25 cellular contexts compared by ENCODE assay signal in the genomic region with DNA sequence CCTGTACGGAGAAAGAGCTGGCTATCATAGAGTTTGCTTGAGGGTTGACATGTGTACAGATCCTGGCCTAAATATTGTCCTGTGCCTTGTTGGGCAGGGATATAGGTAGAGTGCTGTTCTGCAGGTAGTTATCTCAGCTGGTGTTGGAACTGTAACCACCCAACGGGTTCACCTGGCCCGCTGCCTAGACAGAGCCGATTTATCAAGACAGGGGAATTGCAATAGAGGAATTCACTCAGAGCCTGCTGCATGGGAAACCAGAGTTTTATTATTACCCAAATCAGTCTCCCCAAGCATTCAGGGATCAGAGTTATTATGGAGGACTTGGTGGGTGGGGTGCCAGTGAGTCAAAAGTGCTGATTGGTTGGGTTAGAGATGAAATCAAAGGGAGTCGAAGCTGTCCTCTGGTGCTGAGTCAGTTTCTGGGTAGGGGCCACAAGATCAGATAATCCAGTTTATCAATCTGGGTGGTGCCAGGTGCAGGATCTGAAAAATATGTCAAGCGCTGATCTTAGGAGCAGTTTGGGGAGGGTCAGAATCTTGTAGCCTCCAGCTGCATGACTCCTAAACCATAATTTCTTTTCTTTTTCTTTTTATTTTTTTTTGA. TPM values are rescaled to one million over a fixed set of nuclear protein-coding genes. Genes with fewer than 3 reads are reported as not detected.
DNase-seq lines count a peak whose midpoint lies in the region; ATAC-seq, FAIRE-seq and TF ChIP-seq lines count a peak whose summit lies in the region.
"Had no signal": no experiment of that assay in that cellular context is flagged by ENCODE, and none has a peak within 500 bp of the region (broad histone marks: within the 10 kb centered on the region; RNA-seq: fewer than 3 reads in every experiment).

No MANE protein-coding gene starts in this region.

- H3K4me1 ChIP-seq in PC-9 (replicated peaks; ENCODE audit: insufficient read depth): peaks cover 44% of the 10 kb centered on the region
- H3K4me1 ChIP-seq in K562 (replicated peaks in 1 of 2; ENCODE audit: control insufficient read depth in 2 of 2, insufficient read depth in 2 of 2, low read length in 2 of 2): no peaks in the 10 kb centered on the region; a peak in 1 of 5 replicates
- peaks cover 2% of the 10 kb centered on the region for H3K4me1 ChIP-seq in mucosa of descending colon (ENCODE audit: low read depth)
- H3K4me1 ChIP-seq in stomach: no peaks in the 10 kb centered on the region
- H3K4me1 ChIP-seq: Caco-2 had no signal

- H3F3A ChIP-seq in PC-9 (ENCODE audit: insufficient read depth, low read depth): peaks cover 20% of the 10 kb centered on the region

- H3K4me1 Mint-ChIP-seq in osteocyte (ENCODE audit: unreplicated experiment): no peaks in the 10 kb centered on the region
- H3K4me1 Mint-ChIP-seq: B cell had no signal

- H4K20me1 ChIP-seq in PC-9 (ENCODE audit: insufficient read depth): no peaks in the 10 kb centered on the region
- no peaks in the 10 kb centered on the region for H4K20me1 ChIP-seq in K562 (replicated peaks; ENCODE audit: control insufficient read depth, insufficient read depth, low read length)

- H3K27ac Mint-ChIP-seq in osteocyte (ENCODE audit: unreplicated experiment): no peak overlapping the region
- H3K27ac Mint-ChIP-seq: B cell; CD8-positive, alpha-beta T cell had no signal

- H3K9me3 Mint-ChIP-seq in osteocyte (ENCODE audit: unreplicated experiment): no peaks in the 10 kb centered on the region
- H3K9me3 Mint-ChIP-seq: CD8-positive, alpha-beta T cell had no signal

- H3K4me3 ChIP-seq in PC-9 (no peak overlapping the region), K562 (no peak overlapping the region), mucosa of descending colon (no peak overlapping the region), stomach (no peak overlapping the region)

- intact Hi-C loops in PC-9 (cut with micrococcal nuclease; ENCODE audit: unreplicated experiment) (no loop called here), K562 (cut with micrococcal nuclease) (no loop called here), mucosa of descending colon (cut with DNase I, micrococcal nuclease) (no loop called here), stomach (cut with DNase I; ENCODE audit: low total_unique reads) (no loop called here)

- DNase-seq in PC-9: no peak
- no peak for DNase-seq in K562 (ENCODE audit: extremely low read depth in 1 of 4, low spot score in 3 of 4)
- peak in 2 of 3 donors; percentile 62 to 69 for DNase-seq in mucosa of descending colon
- peak; percentile 77 for DNase-seq in stomach
- no peak for DNase-seq in osteocyte (ENCODE audit: extremely low spot score, unreplicated experiment)
- no peak for DNase-seq in LoVo (ENCODE audit: low spot score)
- no peak for DNase-seq in NCI-H2081 treated with DMSO at 0.1 percent for 48 hours (lab: John Stamatoyannopoulos, UW)
- DNase-seq: Caco-2; CD8-positive, alpha-beta T cell; GOT3; HCEC 1CT; IMR-90; NCI-H1092; NCI-H1417 treated with DMSO at 0.1 percent for 48 hours; NCI-H1694 treated with DMSO at 0.1 percent for 48 hours; NCI-H2107; NCI-H524; NCI-H748 treated with DMSO at 0.1 percent for 48 hours; NK-92 treated with Interleukin-12 subunit alpha and Interleukin-12 subunit beta, amount 100 ng/mL, for 24 hours; SHP77 had no signal

- TF ChIP-seq CTCF in PC-9 (conservative IDR thresholded peaks at IDR 0.05): no peak
- TF ChIP-seq CTCF in K562 (IDR thresholded peaks at IDR 0.05 in 2 of 3, conservative IDR thresholded peaks at IDR 0.05 in 1 of 3; ENCODE audit: insufficient read depth in 2 of 3, low read depth in 1 of 3, low read length in 3 of 3): no peak
- no peak for TF ChIP-seq CTCF in mucosa of descending colon (IDR thresholded peaks at IDR 0.05)
- TF ChIP-seq CTCF in stomach (IDR thresholded peaks at IDR 0.05): no peak
- no peak for TF ChIP-seq CTCF in osteocyte (IDR thresholded peaks at IDR 0.05)

- in situ Hi-C loops in K562 (cut with MboI): no loop called here

- no peaks in the 10 kb centered on the region for H3K36me3 Mint-ChIP-seq in osteocyte (ENCODE audit: unreplicated experiment)
- H3K36me3 Mint-ChIP-seq: CD8-positive, alpha-beta T cell had no signal

- no peak for TF ChIP-seq EP300 in K562 (IDR thresholded peaks at IDR 0.05; ENCODE audit: low read length)
- TF ChIP-seq EP300 in stomach (IDR thresholded peaks at IDR 0.05): no peak

- no peak overlapping the region for H3K4me3 Mint-ChIP-seq in osteocyte (ENCODE audit: unreplicated experiment)
- H3K4me3 Mint-ChIP-seq: B cell; CD8-positive, alpha-beta T cell had no signal

- TF ChIP-seq RAD21 in K562 (CRISPR knock-in tag; conservative IDR thresholded peaks at IDR 0.05 in 1 of 2, IDR thresholded peaks at IDR 0.05 in 1 of 2): no peak

- POLR2A ChIA-PET in PC-9 (lab: Charles Lee; ENCODE audit: unreplicated experiment) (no interaction called here), K562 (lab: Yijun Ruan, JAX) (interaction anchor here (0.6 kb wide), 1 partner anchor 142 kb away, joined by 3 read pairs; no protein-coding TSS in a partner anchor)

- H3K4me2 ChIP-seq in PC-9 (no peak overlapping the region), K562 (ENCODE audit: insufficient read depth, low read length) (no peak overlapping the region)
- H3K4me2 ChIP-seq: KMS-11 had no signal

- BruUV-seq in PC-9 (replicated peaks; lab: Mats Ljungman, UMichigan) (no TSS peak), K562 (replicated peaks; lab: Mats Ljungman, UMichigan) (no TSS peak)

- H3K27me3 ChIP-seq in PC-9 (ENCODE audit: insufficient read depth, low read depth) (no peaks in the 10 kb centered on the region), K562 (ENCODE audit: control insufficient read depth in 2 of 2, insufficient read depth in 2 of 2, low read length in 2 of 2) (no peaks in the 10 kb centered on the region), stomach (no peaks in the 10 kb centered on the region)

- CTCF ChIA-PET in PC-9 (lab: Charles Lee): interaction anchor here (0.6 to 1.2 kb wide), 2 partner anchors 16 to 35 kb away, joined by 6 to 7 read pairs; no protein-coding TSS in a partner anchor
- CTCF ChIA-PET in K562 (lab: Yijun Ruan, JAX; ENCODE audit: low intra/inter-chr PET ratio): interaction anchor here (0.6 kb wide), 1 partner anchor 43 kb away, joined by 5 read pairs; no protein-coding TSS in a partner anchor

- H3K9me3 ChIP-seq in PC-9 (ENCODE audit: insufficient read depth, low read depth) (no peaks in the 10 kb centered on the region; the same call in 1 of the 2 replicates), K562 (replicated peaks; ENCODE audit: control insufficient read depth, insufficient read depth, low read depth, low read length) (no peaks in the 10 kb centered on the region), mucosa of descending colon (no peaks in the 10 kb centered on the region), stomach (no peaks in the 10 kb centered on the region)
- H3K9me3 ChIP-seq: Caco-2 had no signal

- 16% methylated on average over 6 of the region's 6 CpGs for WGBS in K562 (ENCODE audit: insufficient coverage, low coverage, missing lambda C conversion rate)
- WGBS in stomach, 5 donors: 29 to 61% (median 52%) methylated on average over 6 of the region's 6 CpGs

- FAIRE-seq in K562 (lab: Jason Lieb, UNC): no peak
- FAIRE-seq: G401.6 had no signal

- no peak for ATAC-seq in K562
- peak; percentile 61 for ATAC-seq in mucosa of descending colon
- ATAC-seq: CD8-positive, alpha-beta T cell had no signal

- TF ChIP-seq POLR2A in K562 (conservative IDR thresholded peaks at IDR 0.05): no peak
- no peak for TF ChIP-seq POLR2A in stomach (IDR thresholded peaks at IDR 0.05)

- no peaks in the 10 kb centered on the region for H3K79me2 ChIP-seq in PC-9 (ENCODE audit: low read depth)
- no peaks in the 10 kb centered on the region for H3K79me2 ChIP-seq in K562 (ENCODE audit: control insufficient read depth, insufficient read depth, low read length)

- H3K27me3 Mint-ChIP-seq in osteocyte (ENCODE audit: unreplicated experiment): no peaks in the 10 kb centered on the region
- H3K27me3 Mint-ChIP-seq: B cell had no signal

- H3K36me3 ChIP-seq in PC-9 (ENCODE audit: low read depth): no peaks in the 10 kb centered on the region
- no peaks in the 10 kb centered on the region for H3K36me3 ChIP-seq in K562 (ENCODE audit: control insufficient read depth, insufficient read depth, low read length)
- H3K36me3 ChIP-seq in mucosa of descending colon (ENCODE audit: low read depth): no peaks in the 10 kb centered on the region
- H3K36me3 ChIP-seq in stomach: no peaks in the 10 kb centered on the region

- H3K9ac ChIP-seq in K562 (ENCODE audit: insufficient read depth in 1 of 2, low read depth in 2 of 2, low read length in 2 of 2): no peak overlapping the region
- H3K9ac ChIP-seq: KMS-11 had no signal

- no peak overlapping the region for H2AFZ ChIP-seq in PC-9
- H2AFZ ChIP-seq in K562 (ENCODE audit: low read depth, low read length): no peak overlapping the region

- no peaks in the 10 kb centered on the region for H3K9me1 ChIP-seq in K562 (ENCODE audit: control insufficient read depth, insufficient read depth, low read length)

- no peaks in the 10 kb centered on the region for H3K9me2 ChIP-seq in PC-9 (ENCODE audit: insufficient read depth)

- H3K27ac ChIP-seq in PC-9: peak overlapping the region; percentile 61
- no peak overlapping the region for H3K27ac ChIP-seq in K562 (ENCODE audit: extremely low read depth, low read depth, low read length)
- no peak overlapping the region for H3K27ac ChIP-seq in stomach
- H3K27ac ChIP-seq: C4-2B, KMS-11, RWPE1 had no signal

TF ChIP-seq in K562, 482 proteins besides CTCF, POLR2A, EP300 and RAD21 (continues in another document):
- peak; percentile 61 for TF ChIP-seq C11orf30 (IDR thresholded peaks at IDR 0.05; ENCODE audit: low read depth)

RNA-seq across cellular contexts. Expression of gene XIAP, which starts 42.5 kb away (rescaled TPM):
- total RNA-seq in PC-9 (2021): 47.7 and 59.5 TPM in 2 replicates
- total RNA-seq in K562 (2011; cell fraction: chromatin; rRNA removed; ENCODE audit: low replicate concordance): 25.7 and 40.0 TPM in 2 replicates
- 6.8 and 10.0 TPM in 2 replicates for total RNA-seq in K562 (2011; cell fraction: nucleolus; rRNA removed)
- total RNA-seq in K562 (2011; cell fraction: nucleoplasm; rRNA removed): 13.1 and 27.8 TPM in 2 replicates
- total RNA-seq in K562 (2014; rRNA removed): 24.2 and 32.3 TPM in 2 replicates
- 28.9 and 29.9 TPM in 2 replicates for total RNA-seq in K562 (2014; rRNA removed; fragmentation: Illumina TruSeq; extraction: Trizol)
- total RNA-seq in K562 (2015; rRNA removed; fragmentation: Illumina TruSeq; extraction: Trizol): 34.6 and 40.5 TPM in 2 replicates
- 25.3 and 25.7 TPM in 2 replicates for total RNA-seq in K562 (2021)
- polyA plus RNA-seq in K562 (2011; rRNA removed): 18.3 and 20.3 TPM in 2 replicates
- 3.2 and 7.3 TPM in 2 replicates for polyA plus RNA-seq in K562 (2011; cell fraction: cytosol; rRNA removed)
- 6.8 and 7.1 TPM in 2 replicates for polyA plus RNA-seq in K562 (2011; cell fraction: nucleus; rRNA removed)
- 11.5 and 16.5 TPM in 2 replicates for polyA plus RNA-seq in K562 (2012)
- 12.3 and 13.6 TPM in 2 replicates for polyA plus RNA-seq in K562 (2014; fragmentation: Illumina TruSeq; extraction: Trizol)
- 1 to 10 TPM; 5.7 to 5.9 TPM for polyA plus RNA-seq in K562 (2014; fragmentation: Nextera tagmentation; extraction: Ambion mirVana)
- polyA plus RNA-seq in K562 (2014; rRNA removed): 19.8 and 20.0 TPM in 2 replicates
- 15.3 and 26.8 TPM in 2 replicates for polyA minus RNA-seq in K562 (2011; rRNA and poly(A)+ RNA removed)
- 13.2 and 15.3 TPM in 2 replicates for polyA minus RNA-seq in K562 (2011; cell fraction: cytosol; rRNA and poly(A)+ RNA removed)
- polyA minus RNA-seq in K562 (2011; cell fraction: nucleus; rRNA and poly(A)+ RNA removed): 5.0 and 7.6 TPM in 2 replicates
- 10 to 100 TPM; 72.4 to 82.2 (median 73.9) TPM for total RNA-seq in mucosa of descending colon
- total RNA-seq in stomach: 10 to 100 TPM; 10.1 to 47.2 (median 15.6) TPM
- 1 to 10 TPM; 5.0 to 7.3 (median 6.6) TPM for polyA plus RNA-seq in stomach
- total RNA-seq in osteocyte: 52.7 and 56.3 TPM in 2 replicates

Comparison
In these comparisons a context has a peak if more than half of its experiments do, and no peak if none do; other contexts are left out.
1. DNase-seq: peak in mucosa of descending colon (2 of 3) and stomach (single experiment); none in PC-9 (0 of 2), K562 (0 of 4), osteocyte (single experiment), LoVo (single experiment) and NCI-H2081 treated with DMSO at 0.1 percent for 48 hours (single experiment).